Comparison of ENCODE assay signal across 9 cellular contexts in the genomic region with DNA sequence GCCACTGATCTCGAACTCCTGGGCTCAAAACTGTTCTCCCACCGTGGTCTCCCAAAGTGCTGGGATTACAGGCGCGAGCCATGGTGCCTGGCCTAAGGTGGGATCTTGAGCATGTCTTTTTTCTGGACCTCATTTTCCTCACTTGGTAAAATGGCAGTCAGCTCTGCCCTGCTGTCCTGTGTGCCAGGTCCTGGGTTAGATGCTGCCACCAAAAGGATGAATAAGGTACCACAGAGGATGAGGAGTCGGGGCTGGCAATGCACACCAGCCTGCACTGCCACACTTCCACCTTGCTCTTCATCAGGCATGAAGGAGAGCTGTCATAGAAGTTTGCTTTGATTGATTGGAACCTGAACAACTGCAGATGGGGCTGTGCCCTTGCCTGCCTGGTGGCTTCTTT. TPM values are rescaled to one million over a fixed set of nuclear protein-coding genes. Genes with fewer than 3 reads are reported as not detected.
DNase-seq lines count a peak whose midpoint lies in the region; ATAC-seq, FAIRE-seq and TF ChIP-seq lines count a peak whose summit lies in the region.
"Had no signal": no experiment of that assay in that cellular context is flagged by ENCODE, and none has a peak within 500 bp of the region (broad histone marks: within the 10 kb centered on the region; RNA-seq: fewer than 3 reads in every experiment).

No MANE protein-coding gene starts in this region.

- no peaks in the 10 kb centered on the region for H3K4me1 ChIP-seq in neural progenitor cell

- H3K4me3 ChIP-seq in LNCaP clone FGC (ENCODE audit: low read depth, low read length) (no peak overlapping the region), bronchial epithelial cell (ENCODE audit: low read depth, low read length) (no peak overlapping the region), neural progenitor cell (no peak overlapping the region)

- H2AFZ ChIP-seq in neural progenitor cell (replicated peaks), result no peak overlapping the region

- TF ChIP-seq CTCF in LNCaP clone FGC (IDR thresholded peaks at IDR 0.05; ENCODE audit: control insufficient read depth, extremely low read depth, insufficient read depth), result peak; percentile 42; the same call in 1 of the 2 replicates
- peak; percentile 13 for TF ChIP-seq CTCF in bronchial epithelial cell (IDR thresholded peaks at IDR 0.05; ENCODE audit: insufficient read depth, low read length, severe bottlenecking)
- peak; percentile 43 for TF ChIP-seq CTCF in neural progenitor cell (IDR thresholded peaks at IDR 0.05)

- H3K36me3 ChIP-seq in bronchial epithelial cell (ENCODE audit: control insufficient read depth, insufficient read depth, low read length) (peaks cover 8% of the 10 kb centered on the region), neural progenitor cell (no peaks in the 10 kb centered on the region)

- H3K4me1 Mint-ChIP-seq in neural progenitor cell, result no peaks in the 10 kb centered on the region

- peaks cover 5% of the 10 kb centered on the region for H3K36me3 Mint-ChIP-seq in neural progenitor cell

- H4K20me1 ChIP-seq in neural progenitor cell (ENCODE audit: low read depth), result no peaks in the 10 kb centered on the region

- no peak overlapping the region for H3K27ac Mint-ChIP-seq in neural progenitor cell

- H3K27me3 ChIP-seq in bronchial epithelial cell (ENCODE audit: control insufficient read depth, insufficient read depth, low read length) (no peaks in the 10 kb centered on the region), neural progenitor cell (no peaks in the 10 kb centered on the region)

- H3K9ac ChIP-seq in neural progenitor cell, result no peak overlapping the region

- H3K4me3 Mint-ChIP-seq in neural progenitor cell, result no peak overlapping the region

- ATAC-seq in HG02798 (IDR thresholded peaks at IDR 0.05; ENCODE audit: poor library complexity, unreplicated experiment) (no peak), HG03521 (IDR thresholded peaks at IDR 0.05; ENCODE audit: unreplicated experiment) (no peak)

- no peaks in the 10 kb centered on the region for H3K9me3 ChIP-seq in neural progenitor cell (ENCODE audit: low read depth)

- peak; percentile 54 for DNase-seq in DMS 273 (lab: John Stamatoyannopoulos, UW; ENCODE audit: unreplicated experiment)
- no peak for DNase-seq in DMS 273 treated with DMSO at 0.1 percent for 48 hours (lab: John Stamatoyannopoulos, UW)
- no peak for DNase-seq in LNCaP clone FGC (ENCODE audit: low read depth)
- peak; percentile 9 for DNase-seq in bronchial epithelial cell (ENCODE audit: low read depth)
- peak; percentile 44 for DNase-seq in neural progenitor cell (ENCODE audit: low spot score)
- no peak for DNase-seq in stimulated activated CD4-positive, alpha-beta T cell treated with anti-CD3 and anti-CD28 coated beads, Interleukin-12 subunit alpha, Interleukin-12 subunit beta, amount 100 ng/mL, for 4 hours

- peaks cover 5% of the 10 kb centered on the region for H3K27me3 Mint-ChIP-seq in neural progenitor cell (ENCODE audit: insufficient read depth, low read depth)

- FAIRE-seq in bronchial epithelial cell (lab: Jason Lieb, UNC), result no peak
- FAIRE-seq: A204.1 had no signal

- no peaks in the 10 kb centered on the region for H3K9me3 Mint-ChIP-seq in neural progenitor cell

- H3K79me2 ChIP-seq in neural progenitor cell (ENCODE audit: low read depth), result no peaks in the 10 kb centered on the region

- no peak overlapping the region for H3K27ac ChIP-seq in neural progenitor cell

- H3F3A ChIP-seq in neural progenitor cell (ENCODE audit: low read depth), result no peaks in the 10 kb centered on the region

- H3K4me2 ChIP-seq in neural progenitor cell, result no peak overlapping the region

RNA-seq across cellular contexts. Expression of gene ACO2, which starts 32.3 kb away (rescaled TPM):
- total RNA-seq in bronchial epithelial cell (59.8 and 77.6 TPM in 2 replicates), neural progenitor cell (ENCODE audit: low replicate concordance) (36.6 and 61.8 TPM in 2 replicates)

RNA-seq across cellular contexts. Expression of gene PHF5A, which starts 32.7 kb away (rescaled TPM):
- total RNA-seq in bronchial epithelial cell (106 and 111 TPM in 2 replicates), neural progenitor cell (ENCODE audit: low replicate concordance) (106 and 114 TPM in 2 replicates)

RNA-seq across cellular contexts. Expression of gene POLR3H, which starts 43.1 kb away (rescaled TPM):
- total RNA-seq in bronchial epithelial cell, result 14.3 and 28.2 TPM in 2 replicates
- total RNA-seq in neural progenitor cell (ENCODE audit: low replicate concordance), result 15.2 and 18.7 TPM in 2 replicates

RNA-seq across cellular contexts. Expression of gene TOB2, which starts 54.6 kb away (rescaled TPM):
- total RNA-seq in bronchial epithelial cell, result 6.3 and 11.9 TPM in 2 replicates
- 23.4 and 37.7 TPM in 2 replicates for total RNA-seq in neural progenitor cell (ENCODE audit: low replicate concordance)

RNA-seq across cellular contexts. Expression of gene CSDC2, which starts 59.6 kb away (rescaled TPM):
- total RNA-seq in bronchial epithelial cell, result under 0.01 TPM in 1 of 2 replicates, not detected in the other
- 1.3 TPM in 1 of 2 replicates, not detected in the other for total RNA-seq in neural progenitor cell (ENCODE audit: low replicate concordance)

Comparison
In these comparisons a context has a peak if more than half of its experiments do, and no peak if none do; other contexts are left out.
1. DNase-seq: peak in DMS 273 (single experiment), bronchial epithelial cell (single experiment) and neural progenitor cell (single experiment); none in DMS 273 treated with DMSO at 0.1 percent for 48 hours (single experiment), LNCaP clone FGC (single experiment) and stimulated activated CD4-positive, alpha-beta T cell treated with anti-CD3 and anti-CD28 coated beads, Interleukin-12 subunit alpha, Interleukin-12 subunit beta, amount 100 ng/mL, for 4 hours (single experiment).
2. Peak in every context shown above with its lines, with median percentiles within 50 percentile points of each other: CTCF ChIP-seq.